In genomic region chr20:34663213-34663943, GRCh38 we compare ENCODE assay signal across 1 cellular context.
TF ChIP-seq lines count a peak whose summit lies in the region.

No MANE protein-coding gene starts in this region.

TF ChIP-seq in endothelial cell of umbilical vein, 7 proteins besides CTCF, POLR2A, EP300 and RAD21:
- TF ChIP-seq POLR2AphosphoS5 (IDR thresholded peaks at IDR 0.05; ENCODE audit: insufficient read depth, low read depth, low read length) = no peak
- TF ChIP-seq GATA2 (IDR thresholded peaks at IDR 0.05; ENCODE audit: insufficient read depth, insufficient read length, low read depth, low read length) = no peak
- TF ChIP-seq EZH2 (IDR thresholded peaks at IDR 0.05; ENCODE audit: borderline replicate concordance, low read depth, low read length, severe bottlenecking) = no peak
- TF ChIP-seq, protein P1, sequence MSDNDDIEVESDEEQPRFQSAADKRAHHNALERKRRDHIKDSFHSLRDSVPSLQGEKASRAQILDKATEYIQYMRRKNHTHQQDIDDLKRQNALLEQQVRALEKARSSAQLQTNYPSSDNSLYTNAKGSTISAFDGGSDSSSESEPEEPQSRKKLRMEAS (IDR thresholded peaks at IDR 0.05; ENCODE audit: insufficient read depth, insufficient read length) = no peak
- TF ChIP-seq MYC (IDR thresholded peaks at IDR 0.05; ENCODE audit: low read depth, low read length) = no peak
- TF ChIP-seq JUN (IDR thresholded peaks at IDR 0.05; ENCODE audit: borderline replicate concordance, insufficient read depth, insufficient read length, low read depth) = no peak
- TF ChIP-seq FOS (IDR thresholded peaks at IDR 0.05; ENCODE audit: borderline replicate concordance, insufficient read depth, low read length) = no peak
